20 cellular contexts compared by ENCODE assay signal in genomic region chr17:75737133-75737962, GRCh38. TPM values are rescaled to one million over a fixed set of nuclear protein-coding genes. Genes with fewer than 3 reads are reported as not detected.
DNase-seq lines count a peak whose midpoint lies in the region; ATAC-seq and TF ChIP-seq lines count a peak whose summit lies in the region.
"Had no signal": no experiment of that assay in that cellular context is flagged by ENCODE, and none has a peak within 500 bp of the region (broad histone marks: within the 10 kb centered on the region; RNA-seq: fewer than 3 reads in every experiment).

No MANE protein-coding gene starts in this region.

- no CpG with 5 or more reads among the region's 20 CpGs for WGBS in neuronal stem cell (ENCODE audit: extremely low coverage in 2 of 2, insufficient read length in 2 of 2, insufficient replicate concordance in 1 of 2), 2 donors
- WGBS in body of pancreas, 2 donors, result 72 to 82% methylated on average over 6 to 19 of the region's 20 CpGs

- intact Hi-C loops in body of pancreas (cut with DNase I), result no loop called here

- no peak overlapping the region for H3K4me2 ChIP-seq in neuronal stem cell (ENCODE audit: insufficient read depth, low read length, poor library complexity, severe bottlenecking)
- H3K4me2 ChIP-seq: KMS-11 had no signal

- TF ChIP-seq CTCF in RWPE2 (IDR thresholded peaks at IDR 0.05; ENCODE audit: poor library complexity, severe bottlenecking) (no peak), body of pancreas (IDR thresholded peaks at IDR 0.05) (no peak)

- peaks cover 10% of the 10 kb centered on the region for H3K4me1 Mint-ChIP-seq in stimulated activated naive CD8-positive, alpha-beta T cell treated with anti-CD3 and anti-CD28 coated beads, Interleukin-15, amount 100 ng/mL, for 72 hours
- H3K4me1 Mint-ChIP-seq in stimulated activated naive B cell treated with anti-CD40 and anti-IgM and Interleukin-4, amounts not matched to agents 10 μg/mL and 1 μg/mL and 100 μg/mL, for 72 hours, result peaks cover 10 to 14% of the 10 kb centered on the region in 2 donors

- peak; percentile 67 for ATAC-seq in stimulated activated naive CD8-positive, alpha-beta T cell treated with anti-CD3 and anti-CD28 coated beads, Interleukin-15, amount 100 ng/mL, for 72 hours
- ATAC-seq in stimulated activated naive CD8-positive, alpha-beta T cell treated with anti-CD3 and anti-CD28 coated beads, Interleukin-15, Interleukin-2, amounts not matched to agents 100 U/mL and 50 U/mL, for 24 hours, result no peak
- ATAC-seq in RWPE2 (ENCODE audit: low read depth) (peak; percentile 3; the same call in 1 of the 3 replicates), body of pancreas (no peak)
- no peak for ATAC-seq in stimulated activated naive B cell treated with anti-CD40 and anti-IgM and Interleukin-4, amounts not matched to agents 10 μg/mL and 1 μg/mL and 100 μg/mL, for 72 hours (replicated peaks)
- ATAC-seq: CD8-positive, alpha-beta T cell; PC-3 had no signal

- no peak for DNase-seq in stimulated activated naive CD8-positive, alpha-beta T cell treated with anti-CD3 and anti-CD28 coated beads, Interleukin-15, amount 100 ng/mL, for 72 hours
- DNase-seq in stimulated activated naive CD8-positive, alpha-beta T cell treated with anti-CD3 and anti-CD28 coated beads, Interleukin-15, Interleukin-2, amounts not matched to agents 100 U/mL and 50 U/mL, for 24 hours, result no peak
- DNase-seq in RWPE2 (ENCODE audit: low spot score), result peak; percentile 71
- no peak for DNase-seq in neuronal stem cell (ENCODE audit: low spot score)
- DNase-seq in activated CD4-positive, CD25-positive, alpha-beta regulatory T cell treated with anti-CD3 and anti-CD28 coated beads, Interleukin-2, amount 50 U/mL, for 72 hours, result no peak
- no peak for DNase-seq in stimulated activated naive B cell treated with anti-CD40 and anti-IgM and Interleukin-4, amounts not matched to agents 10 μg/mL and 1 μg/mL and 100 μg/mL, for 72 hours
- no peak for DNase-seq in NCI-H82 (lab: John Stamatoyannopoulos, UW)
- DNase-seq in body of pancreas, result no peak
- DNase-seq: CD8-positive, alpha-beta T cell; DMS79 treated with DMSO at 0.1 percent for 48 hours; GDM1; GOT3; NCI-H1092 treated with DMSO at 0.1 percent for 48 hours; NCI-H1694 treated with DMSO at 0.1 percent for 48 hours; NCI-H345; NCI-H526 treated with DMSO at 0.1 percent for 48 hours; PC-3 had no signal

- H3K27ac ChIP-seq in RWPE2 (ENCODE audit: poor library complexity, severe bottlenecking), result peak overlapping the region; percentile 6
- no peak overlapping the region for H3K27ac ChIP-seq in neuronal stem cell (replicated peaks; ENCODE audit: low read length)
- H3K27ac ChIP-seq in body of pancreas, result no peak overlapping the region
- H3K27ac ChIP-seq: KMS-11 had no signal

- H3K27me3 Mint-ChIP-seq in stimulated activated naive CD8-positive, alpha-beta T cell treated with anti-CD3 and anti-CD28 coated beads, Interleukin-15, amount 100 ng/mL, for 72 hours, result no peaks in the 10 kb centered on the region
- peaks cover 12 to 14% of the 10 kb centered on the region in 2 donors for H3K27me3 Mint-ChIP-seq in stimulated activated naive B cell treated with anti-CD40 and anti-IgM and Interleukin-4, amounts not matched to agents 10 μg/mL and 1 μg/mL and 100 μg/mL, for 72 hours

- no peak for TF ChIP-seq POLR2A in body of pancreas (IDR thresholded peaks at IDR 0.05)

- H3K36me3 ChIP-seq in RWPE2 (ENCODE audit: low read depth) (peaks cover 98% of the 10 kb centered on the region), neuronal stem cell (replicated peaks in 1 of 2; ENCODE audit: control insufficient read depth in 2 of 2, insufficient read depth in 2 of 2, low read length in 2 of 2) (no peaks in the 10 kb centered on the region), body of pancreas (replicated peaks in 1 of 2; ENCODE audit: insufficient read depth in 1 of 2, low read depth in 2 of 2) (no peaks in the 10 kb centered on the region)
- H3K36me3 ChIP-seq: MG63 had no signal

- H3K27me3 ChIP-seq in RWPE2 (ENCODE audit: insufficient read depth, poor library complexity, severe bottlenecking), result no peaks in the 10 kb centered on the region
- H3K27me3 ChIP-seq in neuronal stem cell (ENCODE audit: control insufficient read depth in 3 of 3, insufficient read depth in 3 of 3, low read depth in 1 of 3, low read length in 3 of 3), result peaks cover 0 to 11% (median 0%) of the 10 kb centered on the region in 3 experiments
- no peaks in the 10 kb centered on the region for H3K27me3 ChIP-seq in body of pancreas
- H3K27me3 ChIP-seq: MG63 had no signal

- H3K18ac ChIP-seq in neuronal stem cell (ENCODE audit: low read length), result peak overlapping the region; percentile 64

- H2BK12ac ChIP-seq in neuronal stem cell (ENCODE audit: low read length), result peak overlapping the region; percentile 73

- peak overlapping the region; percentile 72 for H2BK120ac ChIP-seq in neuronal stem cell (ENCODE audit: low read depth, low read length)

- no peaks in the 10 kb centered on the region for H3K9me3 ChIP-seq in RWPE2 (ENCODE audit: severe bottlenecking)
- H3K9me3 ChIP-seq in neuronal stem cell (replicated peaks in 1 of 2; ENCODE audit: control insufficient read depth in 2 of 2, insufficient read depth in 1 of 2, low read depth in 1 of 2, low read length in 2 of 2), result no peaks in the 10 kb centered on the region
- H3K9me3 ChIP-seq in body of pancreas, result no peaks in the 10 kb centered on the region
- H3K9me3 ChIP-seq: MG63 had no signal

- H4K91ac ChIP-seq in neuronal stem cell (ENCODE audit: low read depth, low read length, poor library complexity), result no peak overlapping the region

- H3K36me3 Mint-ChIP-seq in stimulated activated naive B cell treated with anti-CD40 and anti-IgM and Interleukin-4, amounts not matched to agents 10 μg/mL and 1 μg/mL and 100 μg/mL, for 72 hours, result no peaks in the 10 kb centered on the region
- H3K36me3 Mint-ChIP-seq: CD8-positive, alpha-beta T cell had no signal

- H3K4me3 Mint-ChIP-seq in stimulated activated naive CD8-positive, alpha-beta T cell treated with anti-CD3 and anti-CD28 coated beads, Interleukin-15, amount 100 ng/mL, for 72 hours, result no peak overlapping the region
- H3K4me3 Mint-ChIP-seq in stimulated activated naive B cell treated with anti-CD40 and anti-IgM and Interleukin-4, amounts not matched to agents 10 μg/mL and 1 μg/mL and 100 μg/mL, for 72 hours, result peak overlapping the region in 1 of 2 donors; percentile 22
- H3K4me3 Mint-ChIP-seq: CD8-positive, alpha-beta T cell; HFFc6 had no signal

- H2AFZ ChIP-seq in neuronal stem cell (ENCODE audit: low read length), result peak overlapping the region; percentile 72

- H3K9ac ChIP-seq in neuronal stem cell (ENCODE audit: low read depth, low read length, poor library complexity), result peak overlapping the region; percentile 77
- H3K9ac ChIP-seq: KMS-11 had no signal

- H2BK15ac ChIP-seq in neuronal stem cell (ENCODE audit: low read length), result no peak overlapping the region

- no peaks in the 10 kb centered on the region for H3K9me3 Mint-ChIP-seq in stimulated activated naive CD8-positive, alpha-beta T cell treated with anti-CD3 and anti-CD28 coated beads, Interleukin-15, amount 100 ng/mL, for 72 hours
- no peaks in the 10 kb centered on the region for H3K9me3 Mint-ChIP-seq in stimulated activated naive B cell treated with anti-CD40 and anti-IgM and Interleukin-4, amounts not matched to agents 10 μg/mL and 1 μg/mL and 100 μg/mL, for 72 hours
- H3K9me3 Mint-ChIP-seq: CD8-positive, alpha-beta T cell; HFFc6 had no signal

- no peak overlapping the region for H2BK5ac ChIP-seq in neuronal stem cell (ENCODE audit: low read length)

- peak overlapping the region; percentile 48 for H4K8ac ChIP-seq in neuronal stem cell (ENCODE audit: low read depth, low read length)

- peak overlapping the region; percentile 31 for H3K23ac ChIP-seq in neuronal stem cell (ENCODE audit: low read depth, low read length, poor library complexity)

- H2AK5ac ChIP-seq in neuronal stem cell (ENCODE audit: low read depth, low read length), result peak overlapping the region; percentile 81

- H3K4me3 ChIP-seq in RWPE2 (ENCODE audit: severe bottlenecking) (no peak overlapping the region), neuronal stem cell (ENCODE audit: low read length in 2 of 2) (no peak overlapping the region), body of pancreas (no peak overlapping the region)
- H3K4me3 ChIP-seq: MG63 had no signal

- H3K4ac ChIP-seq in neuronal stem cell (ENCODE audit: low read length), result no peak overlapping the region

- H3K79me1 ChIP-seq in neuronal stem cell (ENCODE audit: low read depth, low read length), result peaks cover 4% of the 10 kb centered on the region

- H3K14ac ChIP-seq in neuronal stem cell (ENCODE audit: low read length), result no peak overlapping the region

- H3K4me1 ChIP-seq in RWPE2 (ENCODE audit: insufficient read depth, poor library complexity, severe bottlenecking), result no peaks in the 10 kb centered on the region
- H3K4me1 ChIP-seq in neuronal stem cell (ENCODE audit: control insufficient read depth in 2 of 2, insufficient read depth in 1 of 2, low read depth in 1 of 2, low read length in 2 of 2), result peaks cover 0 to 10% of the 10 kb centered on the region in 2 donors
- no peaks in the 10 kb centered on the region for H3K4me1 ChIP-seq in body of pancreas

- no peak overlapping the region for H3K27ac Mint-ChIP-seq in stimulated activated naive CD8-positive, alpha-beta T cell treated with anti-CD3 and anti-CD28 coated beads, Interleukin-15, amount 100 ng/mL, for 72 hours
- H3K27ac Mint-ChIP-seq in stimulated activated naive B cell treated with anti-CD40 and anti-IgM and Interleukin-4, amounts not matched to agents 10 μg/mL and 1 μg/mL and 100 μg/mL, for 72 hours, result no peak overlapping the region
- H3K27ac Mint-ChIP-seq: CD8-positive, alpha-beta T cell; HFFc6 had no signal

RNA-seq across cellular contexts. Expression of gene ITGB4, which starts 16.1 kb away (rescaled TPM):
- 1.5 TPM for polyA plus RNA-seq in neuronal stem cell (2013, experiment 1 of 2)
- 2.0 TPM for polyA plus RNA-seq in neuronal stem cell (2013, experiment 2 of 2)
- total RNA-seq in body of pancreas, result 10 to 100 TPM; 25.1 to 33.7 TPM

RNA-seq across cellular contexts. Expression of gene GALK1, which starts 27.6 kb away (rescaled TPM):
- polyA plus RNA-seq in neuronal stem cell (2013, experiment 1 of 2), result 20.1 TPM
- polyA plus RNA-seq in neuronal stem cell (2013, experiment 2 of 2), result 18.5 TPM
- total RNA-seq in body of pancreas, result 10 to 100 TPM; 27.4 to 27.5 TPM

RNA-seq across cellular contexts. Expression of gene UNK, which starts 47.3 kb away (rescaled TPM):
- polyA plus RNA-seq in neuronal stem cell (2013, experiment 1 of 2), result 25.1 TPM
- 26.8 TPM for polyA plus RNA-seq in neuronal stem cell (2013, experiment 2 of 2)
- total RNA-seq in body of pancreas, result 10 to 100 TPM; 18.4 to 59.7 TPM

Comparison
In these comparisons a context has a peak if more than half of its experiments do, and no peak if none do; other contexts are left out.
1. ATAC-seq: peak in stimulated activated naive CD8-positive, alpha-beta T cell treated with anti-CD3 and anti-CD28 coated beads, Interleukin-15, amount 100 ng/mL, for 72 hours (single experiment) and RWPE2 (single experiment); none in stimulated activated naive CD8-positive, alpha-beta T cell treated with anti-CD3 and anti-CD28 coated beads, Interleukin-15, Interleukin-2, amounts not matched to agents 100 U/mL and 50 U/mL, for 24 hours (single experiment), stimulated activated naive B cell treated with anti-CD40 and anti-IgM and Interleukin-4, amounts not matched to agents 10 μg/mL and 1 μg/mL and 100 μg/mL, for 72 hours (0 of 2) and body of pancreas (single experiment).